ENCODE assay signal across 16 cellular contexts in the genomic region with DNA sequence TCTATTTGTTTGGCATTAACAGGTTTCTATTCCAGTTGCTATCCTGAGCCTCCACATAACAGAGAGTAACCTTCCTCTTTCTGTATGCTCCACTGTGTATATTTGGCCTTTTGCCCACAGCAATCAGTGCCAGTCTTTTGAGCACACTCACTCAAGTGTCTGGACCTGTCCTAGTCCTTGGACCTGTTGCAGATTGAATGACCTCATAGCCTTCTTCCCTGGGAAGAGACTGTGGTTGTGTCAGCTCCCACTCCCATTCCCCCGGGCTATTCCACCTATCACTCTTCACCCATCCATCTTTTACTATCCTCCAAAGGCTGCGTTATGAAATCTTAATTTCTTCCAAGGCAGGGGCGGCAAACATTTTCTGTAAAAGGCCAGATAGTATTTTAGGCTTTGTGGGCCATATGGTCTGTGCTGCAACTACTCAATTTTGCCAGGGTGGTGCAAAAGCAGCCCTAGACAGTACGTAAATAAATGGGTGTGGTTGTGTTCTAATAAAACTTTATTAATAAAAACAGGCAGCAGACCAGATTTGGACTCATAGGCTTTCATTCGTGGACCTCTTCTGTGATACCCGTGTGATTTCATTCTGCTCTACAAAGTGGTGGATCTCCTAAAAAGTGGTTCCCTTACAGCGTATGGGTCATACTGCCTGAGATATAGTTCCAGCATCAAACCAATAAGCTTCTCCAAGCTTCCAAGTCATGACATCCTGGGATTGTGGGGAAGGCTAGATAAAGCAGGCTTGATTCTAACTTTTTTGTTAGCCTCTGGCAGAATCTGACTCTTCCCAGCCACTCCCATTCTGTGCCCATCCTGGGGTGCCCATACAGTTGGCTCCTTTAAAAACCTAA. TPM values are rescaled to one million over a fixed set of nuclear protein-coding genes. Genes with fewer than 3 reads are reported as not detected.
DNase-seq lines count a peak whose midpoint lies in the region; ATAC-seq and TF ChIP-seq lines count a peak whose summit lies in the region.
"Had no signal": no experiment of that assay in that cellular context is flagged by ENCODE, and none has a peak within 500 bp of the region (broad histone marks: within the 10 kb centered on the region; RNA-seq: fewer than 3 reads in every experiment).

No MANE protein-coding gene starts in this region.

- no peaks in the 10 kb centered on the region for H3K27me3 Mint-ChIP-seq in stimulated activated naive CD8-positive, alpha-beta T cell treated with anti-CD3 and anti-CD28 coated beads, Interleukin-15, amount 100 ng/mL, for 72 hours
- no peaks in the 10 kb centered on the region for H3K27me3 Mint-ChIP-seq in activated T-helper 2 cell treated with anti-CD3 and anti-CD28 coated beads, Interferon-gamma antibody, Interleukin-2, Interleukin-4, amounts not matched to agents 10 μg/mL and 5 μg/mL and 100 μg/mL, durations not matched to agents 14 hours and 24 hours and 36 hours (ENCODE audit: low read depth)
- H3K27me3 Mint-ChIP-seq: B cell had no signal

- H3K4me3 ChIP-seq in heart left ventricle, result no peak overlapping the region

- CTCF ChIA-PET in RWPE1 (lab: Yijun Ruan, JAX), result no interaction called here

- peaks cover 13% of the 10 kb centered on the region for H3K4me1 Mint-ChIP-seq in stimulated activated naive CD8-positive, alpha-beta T cell treated with anti-CD3 and anti-CD28 coated beads, Interleukin-15, amount 100 ng/mL, for 72 hours
- H3K4me1 Mint-ChIP-seq in activated T-helper 2 cell treated with anti-CD3 and anti-CD28 coated beads, Interferon-gamma antibody, Interleukin-2, Interleukin-4, amounts not matched to agents 10 μg/mL and 5 μg/mL and 100 μg/mL, durations not matched to agents 14 hours and 24 hours and 36 hours (ENCODE audit: low read depth), result peaks cover 28% of the 10 kb centered on the region
- H3K4me1 Mint-ChIP-seq: B cell had no signal

- peak overlapping the region; percentile 83 for H3K27ac ChIP-seq in RWPE1
- no peak overlapping the region for H3K27ac ChIP-seq in heart left ventricle
- H3K27ac ChIP-seq: parathyroid adenoma, VCaP had no signal

- H3K27ac Mint-ChIP-seq in stimulated activated naive CD8-positive, alpha-beta T cell treated with anti-CD3 and anti-CD28 coated beads, Interleukin-15, amount 100 ng/mL, for 72 hours, result peak overlapping the region in 1 of 2 donors; percentile 21
- H3K27ac Mint-ChIP-seq in activated T-helper 2 cell treated with anti-CD3 and anti-CD28 coated beads, Interferon-gamma antibody, Interleukin-2, Interleukin-4, amounts not matched to agents 10 μg/mL and 5 μg/mL and 100 μg/mL, durations not matched to agents 14 hours and 24 hours and 36 hours, result no peak overlapping the region
- H3K27ac Mint-ChIP-seq: activated naive CD4-positive, alpha-beta T cell treated with anti-CD3 and anti-CD28 coated beads, Interleukin-2, amount 50 U/mL, for 72 hours; B cell had no signal

- no peaks in the 10 kb centered on the region for H3K9me3 ChIP-seq in heart left ventricle

- H3K4me3 Mint-ChIP-seq in stimulated activated naive CD8-positive, alpha-beta T cell treated with anti-CD3 and anti-CD28 coated beads, Interleukin-15, amount 100 ng/mL, for 72 hours, result no peak overlapping the region
- H3K4me3 Mint-ChIP-seq in activated T-helper 2 cell treated with anti-CD3 and anti-CD28 coated beads, Interferon-gamma antibody, Interleukin-2, Interleukin-4, amounts not matched to agents 10 μg/mL and 5 μg/mL and 100 μg/mL, durations not matched to agents 14 hours and 24 hours and 36 hours (ENCODE audit: low read depth), result no peak overlapping the region
- H3K4me3 Mint-ChIP-seq: B cell had no signal

- no peaks in the 10 kb centered on the region for H3K27me3 ChIP-seq in heart left ventricle

- no peak for DNase-seq in stimulated activated naive CD8-positive, alpha-beta T cell treated with anti-CD3 and anti-CD28 coated beads, Interleukin-15, Interleukin-2, amounts not matched to agents 100 U/mL and 50 U/mL, for 24 hours
- no peak for DNase-seq in stimulated activated naive CD8-positive, alpha-beta T cell treated with anti-CD3 and anti-CD28 coated beads, Interleukin-15, amount 100 ng/mL, for 72 hours
- DNase-seq in RWPE1 (ENCODE audit: low spot score), result peak; percentile 91
- peak in 2 of 5 donors; percentile 49 to 50 for DNase-seq in heart left ventricle
- DNase-seq in activated T-helper 2 cell treated with anti-CD3 and anti-CD28 coated beads, Interferon-gamma antibody, Interleukin-2, Interleukin-4, amounts not matched to agents 10 μg/mL and 5 μg/mL and 100 μg/mL, durations not matched to agents 14 hours and 24 hours and 36 hours (ENCODE audit: low spot score), result no peak
- DNase-seq in GM20000 (ENCODE audit: low spot score), result no peak
- DNase-seq: DMS53, glutamatergic neuron, Kasumi-1, kidney, NCI-H2081 had no signal

- ATAC-seq in stimulated activated naive CD8-positive, alpha-beta T cell treated with anti-CD3 and anti-CD28 coated beads, Interleukin-15, Interleukin-2, amounts not matched to agents 100 U/mL and 50 U/mL, for 24 hours, result peak; percentile 15
- ATAC-seq in stimulated activated naive CD8-positive, alpha-beta T cell treated with anti-CD3 and anti-CD28 coated beads, Interleukin-15, amount 100 ng/mL, for 72 hours, result no peak
- ATAC-seq in heart left ventricle, result peak; percentile 67 to 89 (median 74)
- ATAC-seq in GM19328 (IDR thresholded peaks at IDR 0.05; ENCODE audit: unreplicated experiment), result no peak

- H3K36me3 Mint-ChIP-seq in activated T-helper 2 cell treated with anti-CD3 and anti-CD28 coated beads, Interferon-gamma antibody, Interleukin-2, Interleukin-4, amounts not matched to agents 10 μg/mL and 5 μg/mL and 100 μg/mL, durations not matched to agents 14 hours and 24 hours and 36 hours (ENCODE audit: low read depth), result peaks cover 37% of the 10 kb centered on the region

- POLR2A ChIA-PET in RWPE1 (lab: Yijun Ruan, JAX; ENCODE audit: low non-redundant PET), result no interaction called here

- TF ChIP-seq CTCF in RWPE1 (conservative IDR thresholded peaks at IDR 0.05; ENCODE audit: low read depth) (no peak), heart left ventricle (IDR thresholded peaks at IDR 0.05) (no peak), GM20000 (IDR thresholded peaks at IDR 0.05; ENCODE audit: extremely low read depth, missing control alignments) (no peak)

- H3K9me3 Mint-ChIP-seq in stimulated activated naive CD8-positive, alpha-beta T cell treated with anti-CD3 and anti-CD28 coated beads, Interleukin-15, amount 100 ng/mL, for 72 hours, result no peaks in the 10 kb centered on the region
- no peaks in the 10 kb centered on the region for H3K9me3 Mint-ChIP-seq in activated T-helper 2 cell treated with anti-CD3 and anti-CD28 coated beads, Interferon-gamma antibody, Interleukin-2, Interleukin-4, amounts not matched to agents 10 μg/mL and 5 μg/mL and 100 μg/mL, durations not matched to agents 14 hours and 24 hours and 36 hours
- H3K9me3 Mint-ChIP-seq: activated naive CD4-positive, alpha-beta T cell treated with anti-CD3 and anti-CD28 coated beads, Interleukin-2, amount 50 U/mL, for 72 hours had no signal

- 89 to 94% (median 89%) methylated on average over 7 of the region's 7 CpGs for WGBS in heart left ventricle, 4 donors

- no peak for TF ChIP-seq POLR2A in heart left ventricle (IDR thresholded peaks at IDR 0.05)

- intact Hi-C loops in heart left ventricle (cut with DNase I), result no loop called here
- intact Hi-C loops in activated T-helper 2 cell treated with anti-CD3 and anti-CD28 coated beads, Interferon-gamma antibody, Interleukin-2, Interleukin-4, amounts not matched to agents 10 μg/mL and 5 μg/mL and 100 μg/mL, durations not matched to agents 14 hours and 24 hours and 36 hours (cut with micrococcal nuclease), result loop anchor here (1.0 to 2.0 kb wide), 2 partner anchors 29 to 57 kb away; partner anchors contain the start of gene CDAN1

- peaks cover 0 to 27% (median 4%) of the 10 kb centered on the region in 12 donors for H3K4me1 ChIP-seq in heart left ventricle
- H3K4me1 ChIP-seq: parathyroid adenoma had no signal

- H3K36me3 ChIP-seq in heart left ventricle, result peaks cover 0 to 100% (median 88%) of the 10 kb centered on the region in 9 donors

RNA-seq across cellular contexts. Expression of gene CDAN1, which starts 57.4 kb away (rescaled TPM):
- 1 to 10 TPM; 4.4 to 6.9 (median 5.9) TPM for total RNA-seq in heart left ventricle
- polyA plus RNA-seq in heart left ventricle, result 1 to 10 TPM; 4.3 to 5.6 TPM
- total RNA-seq in activated T-helper 2 cell treated with anti-CD3 and anti-CD28 coated beads, Interferon-gamma antibody, Interleukin-2, Interleukin-4, amounts not matched to agents 10 μg/mL and 5 μg/mL and 100 μg/mL, durations not matched to agents 14 hours and 24 hours and 36 hours, result 24.2 and 26.6 TPM in 2 replicates

Comparison
In these comparisons a context has a peak if more than half of its experiments do, and no peak if none do; other contexts are left out.
1. ATAC-seq: peak in stimulated activated naive CD8-positive, alpha-beta T cell treated with anti-CD3 and anti-CD28 coated beads, Interleukin-15, Interleukin-2, amounts not matched to agents 100 U/mL and 50 U/mL, for 24 hours (single experiment) and heart left ventricle (4 of 4); none in stimulated activated naive CD8-positive, alpha-beta T cell treated with anti-CD3 and anti-CD28 coated beads, Interleukin-15, amount 100 ng/mL, for 72 hours (single experiment) and GM19328 (single experiment).